ENCODE assay signal across 22 cellular contexts in genomic region chr12:117018276-117018675, GRCh38.
DNase-seq lines count a peak whose midpoint lies in the region; ATAC-seq, FAIRE-seq and TF ChIP-seq lines count a peak whose summit lies in the region.
"Had no signal": no experiment of that assay in that cellular context is flagged by ENCODE, and none has a peak within 500 bp of the region (broad histone marks: within the 10 kb centered on the region; RNA-seq: fewer than 3 reads in every experiment).

No MANE protein-coding gene starts in this region.

- H3K36me3 Mint-ChIP-seq in activated naive CD4-positive, alpha-beta T cell treated with anti-CD3 and anti-CD28 coated beads, Interleukin-2, amount 50 U/mL, for 24 hours: peaks cover 38% of the 10 kb centered on the region
- peaks cover 32% of the 10 kb centered on the region for H3K36me3 Mint-ChIP-seq in WTC11
- H3K36me3 Mint-ChIP-seq in endodermal cell (ENCODE audit: low read depth): peaks cover 50% of the 10 kb centered on the region

- peaks cover 33% of the 10 kb centered on the region for H3K36me3 ChIP-seq in endodermal cell (ENCODE audit: control insufficient read depth, insufficient read depth, low read length)
- peaks cover 14 to 81% (median 69%) of the 10 kb centered on the region in 4 donors for H3K36me3 ChIP-seq in stomach
- H3K36me3 ChIP-seq in small intestine (ENCODE audit: control insufficient read depth in 2 of 2, insufficient read depth in 2 of 2, low read length in 2 of 2): peaks cover 2% of the 10 kb centered on the region in 2 donors
- H3K36me3 ChIP-seq in SJCRH30: peaks cover 7% of the 10 kb centered on the region; the same call in 1 of the 2 replicates

- no peaks in the 10 kb centered on the region for H3K27me3 ChIP-seq in endodermal cell (ENCODE audit: control insufficient read depth, insufficient read depth, low read length, poor library complexity, severe bottlenecking)
- no peaks in the 10 kb centered on the region for H3K27me3 ChIP-seq in stomach
- H3K27me3 ChIP-seq in small intestine (ENCODE audit: control insufficient read depth in 2 of 2, insufficient read depth in 2 of 2, low read length in 2 of 2): no peaks in the 10 kb centered on the region
- H3K27me3 ChIP-seq in SJCRH30: no peaks in the 10 kb centered on the region

- TF ChIP-seq EP300 in stomach (IDR thresholded peaks at IDR 0.05): no peak

- H3K4me3 Mint-ChIP-seq in activated naive CD4-positive, alpha-beta T cell treated with anti-CD3 and anti-CD28 coated beads, Interleukin-2, amount 50 U/mL, for 24 hours: no peak overlapping the region
- H3K4me3 Mint-ChIP-seq in WTC11: no peak overlapping the region
- no peak overlapping the region for H3K4me3 Mint-ChIP-seq in endodermal cell
- H3K4me3 Mint-ChIP-seq: CD4-positive, alpha-beta memory T cell; GM23338; H9 had no signal

- no peaks in the 10 kb centered on the region for H3K4me1 Mint-ChIP-seq in activated naive CD4-positive, alpha-beta T cell treated with anti-CD3 and anti-CD28 coated beads, Interleukin-2, amount 50 U/mL, for 24 hours
- H3K4me1 Mint-ChIP-seq in WTC11 (peaks cover 10% of the 10 kb centered on the region), endodermal cell (peaks cover 7% of the 10 kb centered on the region)

- FAIRE-seq in small intestine (lab: Jason Lieb, UNC): no peak
- FAIRE-seq: A549, GM12891, GM18507 had no signal

- H3K4me3 ChIP-seq in endodermal cell (ENCODE audit: low read length) (no peak overlapping the region), stomach (no peak overlapping the region), small intestine (ENCODE audit: low read depth in 1 of 2, low read length in 2 of 2) (no peak overlapping the region), SJCRH30 (no peak overlapping the region)
- H3K4me3 ChIP-seq: A549, GM23338 had no signal

- peak overlapping the region; percentile 14 for H3K27ac Mint-ChIP-seq in activated naive CD4-positive, alpha-beta T cell treated with anti-CD3 and anti-CD28 coated beads, Interleukin-2, amount 50 U/mL, for 24 hours
- 0 out of 2 replicates have a peak overlapping the region, but pooled peaks have one; percentile 8 for H3K27ac Mint-ChIP-seq in WTC11
- no peak overlapping the region for H3K27ac Mint-ChIP-seq in endodermal cell
- H3K27ac Mint-ChIP-seq: CD4-positive, alpha-beta memory T cell; GM23338 had no signal

- peak overlapping the region; percentile 36 for H3K27ac ChIP-seq in endodermal cell (ENCODE audit: low read depth, low read length)
- no peak overlapping the region for H3K27ac ChIP-seq in stomach
- H3K27ac ChIP-seq in small intestine (ENCODE audit: low read depth in 1 of 2, low read length in 1 of 2): no peak overlapping the region
- no peak overlapping the region for H3K27ac ChIP-seq in substantia nigra (ENCODE audit: low read depth, low read length, poor library complexity, severe bottlenecking)
- no peak overlapping the region for H3K27ac ChIP-seq in SJCRH30
- H3K27ac ChIP-seq: 22Rv1, A549 had no signal

- 94 to 97% methylated on average over 14 of the region's 14 CpGs for WGBS in endodermal cell (ENCODE audit: insufficient coverage in 1 of 2, insufficient read length in 1 of 2), 2 experiments
- WGBS in stomach, 5 donors: 89 to 95% (median 92%) methylated on average over 14 of the region's 14 CpGs
- 93 to 96% (median 95%) methylated on average over 14 of the region's 14 CpGs for WGBS in small intestine, 3 donors

- POLR2A ChIA-PET in WTC11 (lab: Charles Lee): no interaction called here

- intact Hi-C loops in stomach (cut with DNase I; ENCODE audit: low total_unique reads): no loop called here

- CTCF ChIA-PET in WTC11 (lab: Charles Lee): no interaction called here

- DNase-seq in activated naive CD4-positive, alpha-beta T cell treated with Interleukin-2 at 50 U/mL for 16 hours: no peak
- DNase-seq in WTC11 (ENCODE audit: low spot score) (no peak), endodermal cell (peak; percentile 34), stomach (peak; percentile 16), small intestine (no peak), substantia nigra (lab: John Stamatoyannopoulos, UW) (no peak), SJCRH30 (no peak)
- DNase-seq: ACHN; C1 segment of cervical spinal cord; CD4-positive, alpha-beta memory T cell; COR-L47; DMS153; EL; GF-D8; H9 had no signal

- no peaks in the 10 kb centered on the region for H3K27me3 Mint-ChIP-seq in activated naive CD4-positive, alpha-beta T cell treated with anti-CD3 and anti-CD28 coated beads, Interleukin-2, amount 50 U/mL, for 24 hours
- H3K27me3 Mint-ChIP-seq in WTC11 (ENCODE audit: low read depth): no peaks in the 10 kb centered on the region
- no peaks in the 10 kb centered on the region for H3K27me3 Mint-ChIP-seq in endodermal cell (ENCODE audit: insufficient read depth)
- H3K27me3 Mint-ChIP-seq: CD4-positive, alpha-beta memory T cell had no signal

- H3K9me3 ChIP-seq in endodermal cell (ENCODE audit: control insufficient read depth, low read length) (peaks cover 21% of the 10 kb centered on the region), stomach (peaks cover 0 to 18% (median 3%) of the 10 kb centered on the region in 4 donors), small intestine (ENCODE audit: control insufficient read depth, low read depth) (no peaks in the 10 kb centered on the region), SJCRH30 (replicated peaks) (no peaks in the 10 kb centered on the region)

- no peak for TF ChIP-seq POLR2A in stomach (IDR thresholded peaks at IDR 0.05)

- H3K4me1 ChIP-seq in endodermal cell (ENCODE audit: control insufficient read depth, insufficient read depth, low read length) (no peaks in the 10 kb centered on the region), stomach (peaks cover 0 to 4% (median 0%) of the 10 kb centered on the region in 4 donors), small intestine (ENCODE audit: control insufficient read depth in 2 of 2, insufficient read depth in 1 of 2, low read depth in 1 of 2, low read length in 1 of 2) (no peaks in the 10 kb centered on the region), SJCRH30 (no peaks in the 10 kb centered on the region)
- H3K4me1 ChIP-seq: A549 had no signal

- TF ChIP-seq CTCF in WTC11 (IDR thresholded peaks at IDR 0.05) (no peak), endodermal cell (conservative IDR thresholded peaks at IDR 0.05) (no peak), stomach (IDR thresholded peaks at IDR 0.05) (no peak)

- H3K9me3 Mint-ChIP-seq in activated naive CD4-positive, alpha-beta T cell treated with anti-CD3 and anti-CD28 coated beads, Interleukin-2, amount 50 U/mL, for 24 hours: no peaks in the 10 kb centered on the region
- H3K9me3 Mint-ChIP-seq in WTC11 (peaks cover 3% of the 10 kb centered on the region; the same call in 1 of the 2 replicates), endodermal cell (peaks cover 3% of the 10 kb centered on the region)
- H3K9me3 Mint-ChIP-seq: GM23338 had no signal

- no peak overlapping the region for H3K9ac ChIP-seq in endodermal cell (ENCODE audit: extremely low read depth, low read length, poor library complexity, severe bottlenecking)

- no peak for ATAC-seq in WTC11
- ATAC-seq: A549, GM23338, HCT116 had no signal

TF ChIP-seq in WTC11, 78 proteins besides CTCF, POLR2A, EP300 and RAD21:
- TF ChIP-seq NFYB (CRISPR knock-in tag; conservative IDR thresholded peaks at IDR 0.05; ENCODE audit: low read depth) (no peak), NFE2L1 (CRISPR knock-in tag; IDR thresholded peaks at IDR 0.05) (no peak)

Comparison
In these comparisons a context has a peak if more than half of its experiments do, and no peak if none do; other contexts are left out.
1. DNase-seq: peak in endodermal cell (single experiment) and stomach (single experiment); none in activated naive CD4-positive, alpha-beta T cell treated with Interleukin-2 at 50 U/mL for 16 hours (single experiment), WTC11 (single experiment), small intestine (single experiment), substantia nigra (0 of 49) and SJCRH30 (0 of 2).